ENCODE assay signal across 26 cellular contexts in the genomic region with DNA sequence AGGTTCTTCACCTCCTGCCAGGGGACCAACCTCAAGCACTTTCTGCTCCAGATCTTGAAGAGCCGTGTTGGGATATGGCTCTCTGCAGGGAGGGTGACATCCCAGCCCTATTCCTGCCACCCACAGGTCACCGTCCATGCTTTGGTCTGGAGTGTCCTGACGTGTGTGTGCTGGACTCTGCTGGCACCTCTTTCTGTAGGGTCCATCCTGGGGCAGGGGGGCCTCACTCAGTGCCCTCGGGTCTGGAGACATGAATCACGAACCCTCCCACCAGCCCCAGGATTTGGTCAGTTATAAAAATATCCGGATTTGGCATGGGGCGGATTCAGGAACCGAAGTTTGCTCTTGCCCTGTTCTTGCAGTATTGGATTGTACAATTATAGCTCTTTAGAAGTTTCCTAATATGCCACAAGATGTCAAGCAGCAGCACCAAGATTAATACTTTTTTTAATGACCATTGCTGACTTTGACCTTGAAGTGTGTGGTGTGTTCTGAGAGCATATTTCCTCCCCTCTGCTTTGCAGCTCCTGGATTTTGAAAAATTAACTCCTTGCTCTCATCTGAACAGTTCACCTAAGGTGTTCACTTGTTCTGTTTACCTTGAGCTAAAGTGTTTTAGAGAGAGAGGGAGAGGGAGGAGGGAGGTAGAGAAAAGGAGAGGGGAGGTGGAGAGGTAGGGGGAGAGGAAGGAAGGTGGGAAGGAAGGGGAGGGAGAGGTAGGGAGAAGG.
DNase-seq lines count a peak whose midpoint lies in the region; ATAC-seq, FAIRE-seq and TF ChIP-seq lines count a peak whose summit lies in the region.
"Had no signal": no experiment of that assay in that cellular context is flagged by ENCODE, and none has a peak within 500 bp of the region (broad histone marks: within the 10 kb centered on the region; RNA-seq: fewer than 3 reads in every experiment).

No MANE protein-coding gene starts in this region.

- H4K20me1 ChIP-seq in HepG2 (ENCODE audit: insufficient read depth, low read length): no peaks in the 10 kb centered on the region

- H3K4me1 Mint-ChIP-seq in endothelial cell (ENCODE audit: unreplicated experiment): peaks cover 8% of the 10 kb centered on the region

- H3K27ac ChIP-seq in HepG2 (ENCODE audit: extremely low read length, insufficient read depth, low read length) (no peak overlapping the region), right lobe of liver (no peak overlapping the region), body of pancreas (no peak overlapping the region), lung (ENCODE audit: low read depth in 1 of 2, low read length in 1 of 2) (peak overlapping the region in 1 of 2 donors; percentile 71)
- H3K27ac ChIP-seq: SJSA1 had no signal

- H3K9ac ChIP-seq in HepG2 (ENCODE audit: insufficient read depth, low read depth, low read length): no peak overlapping the region

- POLR2A ChIA-PET in HepG2 (lab: Yijun Ruan, JAX): no interaction called here

- no TSS peak for BruUV-seq in HepG2 (replicated peaks; lab: Mats Ljungman, UMichigan)

- H3K27me3 ChIP-seq in HepG2 (ENCODE audit: control insufficient read depth in 1 of 2, insufficient read depth in 2 of 2, low read length in 2 of 2) (peaks cover 3 to 78% of the 10 kb centered on the region in 2 experiments; a peak in 4 of 5 replicates), right lobe of liver (no peaks in the 10 kb centered on the region), body of pancreas (no peaks in the 10 kb centered on the region), lung (ENCODE audit: control insufficient read depth, insufficient read depth) (no peaks in the 10 kb centered on the region)

- H3K4me3 ChIP-seq in HepG2 (replicated peaks in 1 of 3; ENCODE audit: insufficient read depth in 1 of 3, low read depth in 2 of 3, low read length in 3 of 3): no peak overlapping the region
- no peak overlapping the region for H3K4me3 ChIP-seq in right lobe of liver
- no peak overlapping the region for H3K4me3 ChIP-seq in body of pancreas
- no peak overlapping the region for H3K4me3 ChIP-seq in lung
- H3K4me3 ChIP-seq: SJSA1 had no signal

- intact Hi-C loops in HepG2 (cut with micrococcal nuclease; ENCODE audit: unreplicated experiment) (no loop called here), right lobe of liver (cut with DNase I) (no loop called here), body of pancreas (cut with DNase I) (no loop called here)

- no peak overlapping the region for H3K4me2 ChIP-seq in HepG2 (ENCODE audit: low read depth, low read length)

- CTCF ChIA-PET in HepG2 (lab: Yijun Ruan, JAX; ENCODE audit: low intra/inter-chr PET ratio, low total read pairs): no interaction called here

- no peaks in the 10 kb centered on the region for H3K79me2 ChIP-seq in HepG2 (ENCODE audit: insufficient read depth, low read length)

- H3K27me3 Mint-ChIP-seq in endothelial cell (ENCODE audit: unreplicated experiment): peaks cover 10% of the 10 kb centered on the region

- H3K36me3 Mint-ChIP-seq in endothelial cell (ENCODE audit: low read depth, unreplicated experiment): peaks cover 26% of the 10 kb centered on the region
- H3K36me3 Mint-ChIP-seq: CD8-positive, alpha-beta T cell had no signal

- DNase-seq in HepG2 (ENCODE audit: low spot score) (no peak), right lobe of liver (no peak), body of pancreas (no peak), lung (ENCODE audit: low spot score) (no peak), DMS 273 (lab: John Stamatoyannopoulos, UW; ENCODE audit: unreplicated experiment) (no peak), endothelial cell (ENCODE audit: low spot score) (no peak), H4 (ENCODE audit: low spot score) (no peak)
- no peak for DNase-seq in activated CD8-positive, alpha-beta memory T cell treated with anti-CD3 and anti-CD28 coated beads for 24 hours
- DNase-seq: 8988T; AML-193; C1 segment of cervical spinal cord; CD8-positive, alpha-beta T cell; EL; GF-D8; KBM-7; MM.1S; NCI-H1048; NCI-H1436; NCI-H1930; NCI-H2227 treated with DMSO at 0.1 percent for 48 hours; NCI-H510A; NCI-H748 treated with DMSO at 0.1 percent for 48 hours; OCI-M1 had no signal

- ATAC-seq in HepG2: no peak
- ATAC-seq in right lobe of liver: no peak
- peak; percentile 73 for ATAC-seq in body of pancreas
- peak; percentile 9 for ATAC-seq in lung (ENCODE audit: insufficient read depth, low FRiP score)
- ATAC-seq: CD8-positive, alpha-beta T cell; Right ventricle myocardium inferior had no signal

- no peak for FAIRE-seq in HepG2 (lab: Jason Lieb, UNC)
- FAIRE-seq: H54 had no signal

- WGBS in HepG2 (ENCODE audit: low lambda C conversion rate): 20% methylated on average over 7 of the region's 8 CpGs
- 49% methylated on average over 6 of the region's 8 CpGs for WGBS in right lobe of liver (ENCODE audit: insufficient coverage, low coverage, low lambda C conversion rate, missing lambda C conversion rate)
- WGBS in body of pancreas, 2 donors: 23 to 31% methylated on average over 7 to 8 of the region's 8 CpGs
- 32 to 70% methylated on average over 8 of the region's 8 CpGs for WGBS in lung, 2 donors

- TF ChIP-seq CTCF in HepG2 (CRISPR knock-in tag; IDR thresholded peaks at IDR 0.05) (no peak), right lobe of liver (IDR thresholded peaks at IDR 0.05) (no peak), body of pancreas (IDR thresholded peaks at IDR 0.05) (no peak), lung (IDR thresholded peaks at IDR 0.05; ENCODE audit: control extremely low read depth, extremely low read depth) (no peak), endothelial cell (IDR thresholded peaks at IDR 0.05; ENCODE audit: unreplicated experiment) (no peak)

- H3K9me3 Mint-ChIP-seq in endothelial cell (ENCODE audit: unreplicated experiment): peaks cover 3% of the 10 kb centered on the region

- TF ChIP-seq POLR2A in HepG2 (IDR thresholded peaks at IDR 0.05; ENCODE audit: insufficient read depth in 1 of 2, low read depth in 2 of 2, low read length in 2 of 2) (no peak), right lobe of liver (IDR thresholded peaks at IDR 0.05) (no peak), body of pancreas (IDR thresholded peaks at IDR 0.05) (no peak)

- in situ Hi-C loops in HepG2 (cut with HindIII; ENCODE audit: extremely low pct_ligation_motif_present, low pct_unique_long_range_greater_than_20kb): no loop called here

- no peak overlapping the region for H3K27ac Mint-ChIP-seq in endothelial cell (ENCODE audit: unreplicated experiment)
- H3K27ac Mint-ChIP-seq: CD8-positive, alpha-beta T cell had no signal

- no peaks in the 10 kb centered on the region for H3K36me3 ChIP-seq in HepG2 (replicated peaks in 1 of 2; ENCODE audit: control insufficient read depth in 1 of 2, insufficient read depth in 2 of 2, low read length in 2 of 2)
- no peaks in the 10 kb centered on the region for H3K36me3 ChIP-seq in right lobe of liver
- H3K36me3 ChIP-seq in body of pancreas (replicated peaks in 1 of 2; ENCODE audit: insufficient read depth in 1 of 2, low read depth in 2 of 2): no peaks in the 10 kb centered on the region
- no peaks in the 10 kb centered on the region for H3K36me3 ChIP-seq in lung (ENCODE audit: control insufficient read depth in 2 of 2, insufficient read depth in 2 of 2, low read length in 2 of 2)
- H3K36me3 ChIP-seq: SJSA1 had no signal

- no peaks in the 10 kb centered on the region for H3K9me3 ChIP-seq in HepG2 (ENCODE audit: low read length)
- no peaks in the 10 kb centered on the region for H3K9me3 ChIP-seq in right lobe of liver
- peaks cover 0 to 4% (median 0%) of the 10 kb centered on the region in 3 donors for H3K9me3 ChIP-seq in body of pancreas
- H3K9me3 ChIP-seq in lung (ENCODE audit: control insufficient read depth in 2 of 2, insufficient read depth in 1 of 2, low read length in 1 of 2): peaks cover 8% of the 10 kb centered on the region in 2 donors
- H3K9me3 ChIP-seq: SJSA1 had no signal

- no peak overlapping the region for H3K4me3 Mint-ChIP-seq in endothelial cell (ENCODE audit: unreplicated experiment)
- H3K4me3 Mint-ChIP-seq: CD8-positive, alpha-beta T cell had no signal

- H2AFZ ChIP-seq in HepG2 (ENCODE audit: low read length): no peak overlapping the region

- no peak for TF ChIP-seq RAD21 in HepG2 (CRISPR knock-in tag; IDR thresholded peaks at IDR 0.05)

- TF ChIP-seq EP300 in HepG2 (IDR thresholded peaks at IDR 0.05; ENCODE audit: low read depth in 2 of 2, low read length in 2 of 2): no peak
- no peak for TF ChIP-seq EP300 in HepG2 (CRISPR knock-in tag; IDR thresholded peaks at IDR 0.05; ENCODE audit: borderline replicate concordance)

- H3K4me1 ChIP-seq in HepG2 (ENCODE audit: insufficient read depth, low read length) (no peaks in the 10 kb centered on the region), right lobe of liver (no peaks in the 10 kb centered on the region), body of pancreas (peaks cover 11% of the 10 kb centered on the region), lung (ENCODE audit: control insufficient read depth in 2 of 2, insufficient read depth in 2 of 2, low read length in 2 of 2) (peaks cover 0 to 8% of the 10 kb centered on the region in 2 donors)
- H3K4me1 ChIP-seq: SJSA1 had no signal

TF ChIP-seq in HepG2, 621 proteins besides CTCF, POLR2A, EP300 and RAD21:
- TF ChIP-seq ZNF780A (CRISPR knock-in tag; IDR thresholded peaks at IDR 0.05) (no peak), HNRNPK (IDR thresholded peaks at IDR 0.05; ENCODE audit: low read depth, low read length, poor library complexity, severe bottlenecking) (peak; percentile 70)
TF ChIP-seq in HepG2: peak in this region for 1.

Comparison
In these comparisons a context has a peak if more than half of its experiments do, and no peak if none do; other contexts are left out.
1. ATAC-seq: peak in body of pancreas (single experiment) and lung (single experiment); none in HepG2 (single experiment) and right lobe of liver (0 of 4).